7 cellular contexts compared by ENCODE assay signal in genomic region chr10:79445217-79445707, GRCh38. TPM values are rescaled to one million over a fixed set of nuclear protein-coding genes. Genes with fewer than 3 reads are reported as not detected.
DNase-seq lines count a peak whose midpoint lies in the region; ATAC-seq and TF ChIP-seq lines count a peak whose summit lies in the region.

Gene ZCCHC24, minus strand, starts transcription at chr10:79445624. Its CDS starts 184 bp downstream, at chr10:79445440.

- peak; percentile 67 for DNase-seq in left cardiac atrium
- no peak for DNase-seq in prostate gland (ENCODE audit: low spot score)
- DNase-seq in NCI-H446 treated with DMSO at 0.1 percent for 48 hours (lab: John Stamatoyannopoulos, UW): no peak

- peaks cover 19% of the 10 kb centered on the region for H3K4me1 Mint-ChIP-seq in activated T-helper 17 cell treated with anti-CD3 and anti-CD28 coated beads, Interleukin-2, amount 50 U/mL, for 72 hours

- H3K4me3 ChIP-seq in HUES6 (ENCODE audit: low read depth, low read length) (peak within 1 kb of the TSS; percentile 80), prostate gland (peak within 1 kb of the TSS; percentile 84 to 89)

- no peaks in the 10 kb centered on the region for H3K36me3 Mint-ChIP-seq in activated T-helper 17 cell treated with anti-CD3 and anti-CD28 coated beads, Interleukin-2, amount 50 U/mL, for 72 hours (ENCODE audit: low read depth)

- H3K4me3 Mint-ChIP-seq in activated T-helper 17 cell treated with anti-CD3 and anti-CD28 coated beads, Interleukin-2, amount 50 U/mL, for 72 hours: peak within 1 kb of the TSS; percentile 84

- 0% methylated on average over 24 of the region's 62 CpGs for WGBS in prostate gland

- peak; percentile 39 for ATAC-seq in GM18502 (IDR thresholded peaks at IDR 0.05; ENCODE audit: poor library complexity, unreplicated experiment)
- peak; percentile 36 for ATAC-seq in GM21576 (IDR thresholded peaks at IDR 0.05; ENCODE audit: unreplicated experiment)
- peak; percentile 32 for ATAC-seq in activated T-helper 17 cell treated with anti-CD3 and anti-CD28 coated beads, Interleukin-2, amount 50 U/mL, for 72 hours (replicated peaks)
- peak in 1 of 2 donors; percentile 1 for ATAC-seq in left cardiac atrium

- no peak within 1 kb of the TSS for H3K27ac Mint-ChIP-seq in activated T-helper 17 cell treated with anti-CD3 and anti-CD28 coated beads, Interleukin-2, amount 50 U/mL, for 72 hours

- H3K9me3 ChIP-seq in HUES6 (ENCODE audit: control insufficient read depth, insufficient read depth, low read depth, low read length) (no peaks in the 10 kb centered on the region), prostate gland (no peaks in the 10 kb centered on the region)

- H3K4me1 ChIP-seq in HUES6 (ENCODE audit: control insufficient read depth, insufficient read depth, low read length): peaks cover 28% of the 10 kb centered on the region
- H3K4me1 ChIP-seq in prostate gland (replicated peaks): peaks cover 3% of the 10 kb centered on the region

- peak; percentile 23 for TF ChIP-seq POLR2A in prostate gland (IDR thresholded peaks at IDR 0.05)

- H3K27me3 Mint-ChIP-seq in activated T-helper 17 cell treated with anti-CD3 and anti-CD28 coated beads, Interleukin-2, amount 50 U/mL, for 72 hours: no peaks in the 10 kb centered on the region

- H3K27ac ChIP-seq in HUES6 (ENCODE audit: low read depth, low read length): no peak within 1 kb of the TSS
- H3K27ac ChIP-seq in prostate gland: peak within 1 kb of the TSS; percentile 75 to 87

- no peaks in the 10 kb centered on the region for H3K9me3 Mint-ChIP-seq in activated T-helper 17 cell treated with anti-CD3 and anti-CD28 coated beads, Interleukin-2, amount 50 U/mL, for 72 hours

- peak within 1 kb of the TSS; percentile 74 for H3K9ac ChIP-seq in HUES6 (ENCODE audit: low read length)

- H3K36me3 ChIP-seq in HUES6 (ENCODE audit: control insufficient read depth, insufficient read depth, low read length): no peaks in the 10 kb centered on the region
- H3K36me3 ChIP-seq in prostate gland: no peaks in the 10 kb centered on the region

- TF ChIP-seq CTCF in prostate gland (IDR thresholded peaks at IDR 0.05): peak in 1 of 4 experiments; percentile 13

- intact Hi-C loops in left cardiac atrium (cut with DNase I): no loop called here
- intact Hi-C loops in prostate gland (cut with DNase I): loop anchor here (2.0 to 5.0 kb wide), 2 partner anchors 46 to 63 kb away; no protein-coding TSS in a partner anchor

- H3K27me3 ChIP-seq in HUES6 (ENCODE audit: control insufficient read depth, insufficient read depth, low read length): peaks cover 31% of the 10 kb centered on the region
- no peaks in the 10 kb centered on the region for H3K27me3 ChIP-seq in prostate gland (replicated peaks; ENCODE audit: insufficient read depth)

RNA-seq across cellular contexts. Expression of gene ZCCHC24, which starts in this region (rescaled TPM):
- 1 to 10 TPM; 1.3 to 2.6 TPM for total RNA-seq in activated T-helper 17 cell treated with anti-CD3 and anti-CD28 coated beads, Interleukin-2, amount 50 U/mL, for 72 hours
- total RNA-seq in left cardiac atrium: 10 to 100 TPM; 52.9 to 56.6 TPM
- total RNA-seq in prostate gland: 10 to 100 TPM; 20.8 to 51.2 TPM

Comparison
In these comparisons a context has a peak if more than half of its experiments do, and no peak if none do; other contexts are left out.
1. RNA of gene ZCCHC24 (total RNA-seq): 52.9 to 56.6 TPM in left cardiac atrium and 20.8 to 51.2 TPM in prostate gland; 1.3 to 2.6 TPM in activated T-helper 17 cell treated with anti-CD3 and anti-CD28 coated beads, Interleukin-2, amount 50 U/mL, for 72 hours; every median in the first group is over 4 times any median in the second.